Comparison of ENCODE assay signal across 15 cellular contexts in genomic region chr3:134838599-134838998, GRCh38. TPM values are rescaled to one million over a fixed set of nuclear protein-coding genes. Genes with fewer than 3 reads are reported as not detected.
DNase-seq lines count a peak whose midpoint lies in the region; ATAC-seq and TF ChIP-seq lines count a peak whose summit lies in the region.
"Had no signal": no experiment of that assay in that cellular context is flagged by ENCODE, and none has a peak within 500 bp of the region (broad histone marks: within the 10 kb centered on the region; RNA-seq: fewer than 3 reads in every experiment).

No MANE protein-coding gene starts in this region.

- H3K4me3 ChIP-seq in SU-DHL-6 (ENCODE audit: insufficient read depth, low read length, poor library complexity, severe bottlenecking) (no peak overlapping the region), kidney epithelial cell (ENCODE audit: low read depth, low read length) (no peak overlapping the region)
- H3K4me3 ChIP-seq: gastroesophageal sphincter, lower lobe of right lung, prostate gland, SJCRH30 had no signal

- no peak for ATAC-seq in GM21360 (IDR thresholded peaks at IDR 0.05; ENCODE audit: unreplicated experiment)
- ATAC-seq: gastroesophageal sphincter, lower lobe of right lung had no signal

- no peaks in the 10 kb centered on the region for H3K9me3 ChIP-seq in SU-DHL-6 (ENCODE audit: insufficient read depth, low read length)
- H3K9me3 ChIP-seq: lower lobe of right lung, prostate gland had no signal

- in situ Hi-C loops in GM13977 (cut with MboI; ENCODE audit: low pct_unique_long_range_greater_than_20kb, low sequenced_read_pairs, unreplicated experiment): no loop called here

- no peaks in the 10 kb centered on the region for H3K27me3 ChIP-seq in SU-DHL-6 (ENCODE audit: low read length)
- no peaks in the 10 kb centered on the region for H3K27me3 ChIP-seq in kidney epithelial cell (ENCODE audit: control insufficient read depth, insufficient read depth, low read length)
- H3K27me3 ChIP-seq: gastroesophageal sphincter, SJCRH30 had no signal

- no peaks in the 10 kb centered on the region for H4K20me1 ChIP-seq in SU-DHL-6 (ENCODE audit: low read depth, low read length)

- H3K27ac ChIP-seq in SU-DHL-6 (ENCODE audit: low read depth, low read length): no peak overlapping the region
- H3K27ac ChIP-seq: gastroesophageal sphincter, lower lobe of right lung, prostate gland, SJCRH30 had no signal

- H3K4me2 ChIP-seq in SU-DHL-6 (ENCODE audit: low read depth, low read length, poor library complexity, severe bottlenecking): no peak overlapping the region

- H3K9me2 ChIP-seq in SU-DHL-6 (replicated peaks; ENCODE audit: insufficient read depth, low read length): no peaks in the 10 kb centered on the region

- no peaks in the 10 kb centered on the region for H3K79me2 ChIP-seq in SU-DHL-6 (ENCODE audit: insufficient read depth, low read length)

- DNase-seq in AG09319 (ENCODE audit: extremely low read depth, low read depth) (no peak), GM13977 (ENCODE audit: low spot score) (no peak), kidney epithelial cell (ENCODE audit: low read depth) (no peak), HuH-7.5 (ENCODE audit: low spot score) (no peak), amniotic stem cell (lab: John Stamatoyannopoulos, UW) (no peak), hippocampal formation (lab: John Stamatoyannopoulos, UW) (no peak)
- DNase-seq: activated CD4-positive, alpha-beta T cell treated with anti-CD3 and anti-CD28 coated beads, Interleukin-2, amount 10 ng/mL, durations not matched to agents 7 days and 5 days; activated effector memory CD4-positive, alpha-beta T cell treated with anti-CD3 and anti-CD28 coated beads, Interleukin-2, amount 50 U/mL, for 16 hours; CD4-positive, alpha-beta T cell; lower lobe of right lung had no signal

- TF ChIP-seq CTCF in AG09319 (IDR thresholded peaks at IDR 0.05; ENCODE audit: low read depth, low read length) (peak; percentile 18), GM13977 (IDR thresholded peaks at IDR 0.05; ENCODE audit: extremely low read depth, insufficient read depth, missing control alignments) (peak; percentile 32), SU-DHL-6 (IDR thresholded peaks at IDR 0.05; ENCODE audit: insufficient read depth, low read length, poor library complexity, severe bottlenecking) (peak; percentile 46), kidney epithelial cell (IDR thresholded peaks at IDR 0.05; ENCODE audit: insufficient read depth, low read length, poor library complexity, severe bottlenecking) (peak; percentile 17)

- H3K36me3 ChIP-seq in SU-DHL-6 (ENCODE audit: low read length) (no peaks in the 10 kb centered on the region), kidney epithelial cell (ENCODE audit: control insufficient read depth, insufficient read depth, low read length) (no peaks in the 10 kb centered on the region)
- H3K36me3 ChIP-seq: gastroesophageal sphincter, lower lobe of right lung, prostate gland, SJCRH30 had no signal

- H3F3A ChIP-seq in SU-DHL-6 (ENCODE audit: insufficient read depth): no peaks in the 10 kb centered on the region

- no peak overlapping the region for H2AFZ ChIP-seq in SU-DHL-6 (ENCODE audit: low read depth, low read length, severe bottlenecking)

- H3K9ac ChIP-seq in SU-DHL-6 (ENCODE audit: low read length): no peak overlapping the region

RNA-seq across cellular contexts. Expression of gene EPHB1, which starts 43.5 kb away (rescaled TPM):
- total RNA-seq in kidney epithelial cell: 10.8 and 13.3 TPM in 2 replicates
